Comparison of ENCODE assay signal across 9 cellular contexts in genomic region chr7:78226059-78226658, GRCh38.
A peak's percentile ranks its signal among the peaks of the same experiment; 100 is the strongest.
DNase-seq lines count a peak whose midpoint lies in the region; ATAC-seq and TF ChIP-seq lines count a peak whose summit lies in the region.
"Had no signal": no experiment of that assay in that cellular context is flagged by ENCODE, and none has a peak within 500 bp of the region (broad histone marks: within the 10 kb centered on the region; RNA-seq: fewer than 3 reads in every experiment).

No MANE protein-coding gene starts in this region.

- H3K27me3 Mint-ChIP-seq in progenitor cell of endocrine pancreas = no peaks in the 10 kb centered on the region

- H3K79me2 ChIP-seq in HCT116 (ENCODE audit: insufficient read depth, low read length) = no peaks in the 10 kb centered on the region

- H3K4me1 Mint-ChIP-seq in progenitor cell of endocrine pancreas (ENCODE audit: low read depth) = no peaks in the 10 kb centered on the region

- CTCF ChIA-PET in HCT116 (lab: Charles Lee) = interaction anchor here (1.3 kb wide), 1 partner anchor 92 kb away, joined by 6 read pairs; no protein-coding TSS in a partner anchor
- CTCF ChIA-PET in Panc1 (lab: Charles Lee) = interaction anchor here (0.7 kb wide), 2 partner anchors 22 to 1040 kb away, joined by 4 to 7 read pairs; no protein-coding TSS in a partner anchor

- H3K9ac ChIP-seq in HCT116 (ENCODE audit: low read length) = no peak overlapping the region

- H3K36me3 ChIP-seq in HCT116 (ENCODE audit: control insufficient read depth in 1 of 2, insufficient read depth in 2 of 2, low read length in 2 of 2) (no peaks in the 10 kb centered on the region), Panc1 (ENCODE audit: control insufficient read depth, insufficient read depth, low read length) (no peaks in the 10 kb centered on the region)

- H3K27ac ChIP-seq in HCT116 (ENCODE audit: low read depth, low read length) = no peak overlapping the region
- H3K27ac ChIP-seq in Panc1 (ENCODE audit: low read length) = no peak overlapping the region

- peak; percentile 44 to 75 (median 67); a peak in 5 of 6 replicates for TF ChIP-seq CTCF in HCT116 (IDR thresholded peaks at IDR 0.05 in 2 of 3, conservative IDR thresholded peaks at IDR 0.05 in 1 of 3; ENCODE audit: borderline replicate concordance in 1 of 3, insufficient read depth in 1 of 3, low read depth in 2 of 3, low read length in 2 of 3)
- TF ChIP-seq CTCF in Panc1 (IDR thresholded peaks at IDR 0.05) = peak; percentile 79
- peak; percentile 51 for TF ChIP-seq CTCF in progenitor cell of endocrine pancreas (IDR thresholded peaks at IDR 0.05; ENCODE audit: unreplicated experiment)

- H3K4me2 ChIP-seq in HCT116 (ENCODE audit: low read length) = no peak overlapping the region

- no peaks in the 10 kb centered on the region for H3K36me3 Mint-ChIP-seq in progenitor cell of endocrine pancreas (ENCODE audit: insufficient read depth)

- intact Hi-C loops in HCT116 (cut with micrococcal nuclease) (loop anchor here (2.0 kb wide), 1 partner anchor 285 kb away; no protein-coding TSS in a partner anchor), Panc1 (cut with micrococcal nuclease; ENCODE audit: unreplicated experiment) (loop anchor here (5.0 kb wide), 1 partner anchor 204 kb away; no protein-coding TSS in a partner anchor)

- H3K9me3 Mint-ChIP-seq in progenitor cell of endocrine pancreas (ENCODE audit: low read depth) = no peaks in the 10 kb centered on the region

- peak; percentile 61 for DNase-seq in COR-L47 (lab: John Stamatoyannopoulos, UW)
- peak; percentile 22 for DNase-seq in HCT116 (ENCODE audit: low read depth, low spot score)
- DNase-seq in Panc1 (ENCODE audit: low read depth, low spot score) = peak; percentile 8
- DNase-seq in fibroblast of gingiva (ENCODE audit: low read depth) = peak; percentile 9
- DNase-seq in progenitor cell of endocrine pancreas (ENCODE audit: low spot score, unreplicated experiment) = no peak
- DNase-seq in NCI-H128 (lab: John Stamatoyannopoulos, UW; ENCODE audit: unreplicated experiment) = no peak

- H3K4me1 ChIP-seq in HCT116 (ENCODE audit: control insufficient read depth in 1 of 2, insufficient read depth in 2 of 2, low read length in 2 of 2) = no peaks in the 10 kb centered on the region
- no peaks in the 10 kb centered on the region for H3K4me1 ChIP-seq in Panc1 (ENCODE audit: control insufficient read depth, insufficient read depth, low read length)

- ATAC-seq in HCT116 = peak; percentile 78
- ATAC-seq in Panc1 = 0 out of 2 replicates have a peak, but pooled peaks have one; percentile 53
- no peak for ATAC-seq in HG03196 (IDR thresholded peaks at IDR 0.05; ENCODE audit: unreplicated experiment)
- no peak for ATAC-seq in HG02610 (IDR thresholded peaks at IDR 0.05; ENCODE audit: unreplicated experiment)

- RAD21 ChIA-PET in HCT116 (lab: Charles Lee; ENCODE audit: low non-redundant PET in 1 of 2, low total read pairs in 2 of 2, uncharacterized antibody in 2 of 2, unreplicated experiment in 2 of 2) = no interaction called here

- TF ChIP-seq RAD21 in HCT116 (IDR thresholded peaks at IDR 0.05; ENCODE audit: low read depth) = peak; percentile 55

- no peak for TF ChIP-seq POLR2A in HCT116 (IDR thresholded peaks at IDR 0.05; ENCODE audit: borderline replicate concordance, extremely low read depth, insufficient read depth, insufficient read length)

- in situ Hi-C loops in Panc1 (cut with HindIII; ENCODE audit: low pct_unique_long_range_greater_than_20kb, low sequenced_read_pairs) = no loop called here

- POLR2A ChIA-PET in HCT116 (lab: Charles Lee) = no interaction called here
- POLR2A ChIA-PET in Panc1 (lab: Charles Lee) = no interaction called here

- H3K9me3 ChIP-seq in HCT116 (ENCODE audit: control insufficient read depth in 1 of 2, insufficient read depth in 1 of 2, low read depth in 1 of 2, low read length in 2 of 2) = no peaks in the 10 kb centered on the region
- H3K9me3 ChIP-seq in Panc1 (ENCODE audit: control insufficient read depth, insufficient read depth, low read depth, low read length) = no peaks in the 10 kb centered on the region

- H3K27ac Mint-ChIP-seq in progenitor cell of endocrine pancreas = no peak overlapping the region

- peaks cover 22% of the 10 kb centered on the region for H3K27me3 ChIP-seq in HCT116 (ENCODE audit: insufficient read depth, low read length)
- no peaks in the 10 kb centered on the region; the same call in none of the 2 replicates for H3K27me3 ChIP-seq in Panc1 (ENCODE audit: control insufficient read depth, insufficient read depth, low read length)

- H3K4me3 ChIP-seq in HCT116 (replicated peaks in 1 of 2; ENCODE audit: low read depth in 1 of 2, low read length in 2 of 2) = no peak overlapping the region
- H3K4me3 ChIP-seq in Panc1 (ENCODE audit: low read depth in 2 of 2, low read length in 2 of 2) = no peak overlapping the region
- H3K4me3 ChIP-seq: lung had no signal

- H2AFZ ChIP-seq in HCT116 (ENCODE audit: low read depth, low read length, poor library complexity, severe bottlenecking) = no peak overlapping the region

- no peaks in the 10 kb centered on the region for H3K9me2 ChIP-seq in HCT116 (ENCODE audit: insufficient read depth)

- no peaks in the 10 kb centered on the region for H4K20me1 ChIP-seq in HCT116 (ENCODE audit: insufficient read depth)

- no peak overlapping the region for H3K4me3 Mint-ChIP-seq in progenitor cell of endocrine pancreas (ENCODE audit: low read depth)

- BruUV-seq in HCT116 (replicated peaks; lab: Mats Ljungman, UMichigan) (no TSS peak), Panc1 (replicated peaks; lab: Mats Ljungman, UMichigan) (no TSS peak)

TF ChIP-seq in HCT116, 20 proteins besides CTCF, POLR2A, EP300 and RAD21:
- TF ChIP-seq FOSL1 (IDR thresholded peaks at IDR 0.05; ENCODE audit: low read depth) (no peak), CBX3 (IDR thresholded peaks at IDR 0.05; ENCODE audit: low read depth) (no peak), EZH2phosphoT487 (IDR thresholded peaks at IDR 0.05; ENCODE audit: borderline replicate concordance) (no peak)

Comparison
In these comparisons a context has a peak if more than half of its experiments do, and no peak if none do; other contexts are left out.
1. DNase-seq: peak in COR-L47 (single experiment), HCT116 (single experiment), Panc1 (single experiment) and fibroblast of gingiva (single experiment); none in progenitor cell of endocrine pancreas (single experiment) and NCI-H128 (single experiment).
2. ATAC-seq: peak in HCT116 (single experiment) and Panc1 (single experiment); none in HG03196 (single experiment) and HG02610 (single experiment).
3. Peak in every context shown above with its lines, with median percentiles within 50 percentile points of each other: CTCF ChIP-seq.